In the genomic region with DNA sequence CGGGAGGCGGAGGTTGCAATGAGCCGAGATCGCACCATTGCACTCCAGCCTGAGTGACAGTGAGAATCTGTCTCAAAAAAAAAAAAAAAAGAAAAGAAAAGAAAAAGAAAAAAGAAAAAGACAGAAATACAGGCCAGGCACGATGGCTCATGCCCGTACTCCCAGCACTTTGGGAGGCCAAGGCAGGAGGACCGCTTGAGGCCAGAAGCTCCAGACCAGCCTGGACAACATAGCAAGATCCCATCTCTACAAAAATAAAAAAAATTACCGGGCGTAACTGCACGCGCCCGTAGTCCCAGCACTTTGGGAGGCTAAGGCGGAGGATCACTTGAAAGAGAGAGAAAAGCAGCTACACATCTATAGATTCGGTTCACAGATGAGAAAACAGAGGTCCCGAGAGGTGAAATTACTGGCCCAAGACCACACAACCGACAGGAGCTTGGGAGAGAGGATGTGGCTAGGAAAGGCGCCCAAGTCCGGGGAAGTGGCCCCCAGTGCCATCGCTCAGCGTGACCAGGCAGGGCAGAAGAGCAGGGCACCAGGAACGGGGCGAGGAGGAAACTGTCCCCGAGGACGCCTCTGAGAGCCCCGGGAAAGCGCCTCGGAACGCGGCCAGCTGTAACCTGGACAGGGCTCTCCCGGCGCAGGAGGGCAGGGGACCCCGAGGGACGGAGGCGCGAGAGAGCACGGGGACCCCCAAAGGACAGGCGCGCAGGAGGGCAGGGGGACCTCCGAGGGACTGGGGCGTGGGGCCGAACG, we compare ENCODE assay signal across 7 cellular contexts. TPM values are rescaled to one million over a fixed set of nuclear protein-coding genes. Genes with fewer than 3 reads are reported as not detected.
A peak's percentile ranks its signal among the peaks of the same experiment; 100 is the strongest.
DNase-seq lines count a peak whose midpoint lies in the region; ATAC-seq, FAIRE-seq and TF ChIP-seq lines count a peak whose summit lies in the region.

No MANE protein-coding gene starts in this region.

- H3K9me3 ChIP-seq in SK-N-MC (ENCODE audit: low read depth, low read length): no peaks in the 10 kb centered on the region
- no peaks in the 10 kb centered on the region for H3K9me3 ChIP-seq in naive thymus-derived CD4-positive, alpha-beta T cell (ENCODE audit: control insufficient read depth in 2 of 3, low read length in 3 of 3)

- peak overlapping the region; percentile 89 for H3K9ac ChIP-seq in SK-N-MC (ENCODE audit: insufficient read length)

- H3K27ac ChIP-seq in SK-N-MC: no peak overlapping the region
- peak overlapping the region; percentile 60 for H3K27ac ChIP-seq in naive thymus-derived CD4-positive, alpha-beta T cell (ENCODE audit: low read depth, low read length)

- H3K36me3 ChIP-seq in SK-N-MC (ENCODE audit: insufficient read depth, low read length): no peaks in the 10 kb centered on the region; the same call in 1 of the 2 replicates
- no peaks in the 10 kb centered on the region for H3K36me3 ChIP-seq in naive thymus-derived CD4-positive, alpha-beta T cell (ENCODE audit: control insufficient read depth in 2 of 3, insufficient read depth in 3 of 3, low read length in 3 of 3)

- no peak for TF ChIP-seq POLR2A in GM12892 (IDR thresholded peaks at IDR 0.05; ENCODE audit: low read depth, low read length)

- DNase-seq in GM12892 (ENCODE audit: insufficient read length) (peak; percentile 36), SK-N-MC (ENCODE audit: low read depth, low spot score) (no peak), epithelial cell of proximal tubule (ENCODE audit: low read depth) (no peak)
- DNase-seq in naive thymus-derived CD4-positive, alpha-beta T cell: peak in 1 of 9 donors; percentile 17

- peaks cover 0 to 9% (median 0%) of the 10 kb centered on the region in 5 donors for H3K36me3 Mint-ChIP-seq in naive thymus-derived CD4-positive, alpha-beta T cell

- H3K4me3 ChIP-seq in SK-N-MC (peak overlapping the region; percentile 91), epithelial cell of proximal tubule (ENCODE audit: low read depth, low read length) (peak overlapping the region; percentile 92)
- H3K4me3 ChIP-seq in naive thymus-derived CD4-positive, alpha-beta T cell (ENCODE audit: low read length): peak overlapping the region; percentile 59

- peaks cover 0 to 4% (median 0%) of the 10 kb centered on the region in 11 donors for H3K9me3 Mint-ChIP-seq in naive thymus-derived CD4-positive, alpha-beta T cell

- H3K4me1 Mint-ChIP-seq in naive thymus-derived CD4-positive, alpha-beta T cell: peaks cover 0 to 19% (median 15%) of the 10 kb centered on the region in 7 donors

- TF ChIP-seq CTCF in epithelial cell of proximal tubule (conservative IDR thresholded peaks at IDR 0.05; ENCODE audit: low read depth, low read length): no peak

- CTCF ChIA-PET in naive thymus-derived CD4-positive, alpha-beta T cell (lab: Charles Lee): no interaction called here

- H3K4me3 Mint-ChIP-seq in naive thymus-derived CD4-positive, alpha-beta T cell: peak overlapping the region in 7 of 10 donors; percentile 87 to 96 (median 93)

- H3K27me3 Mint-ChIP-seq in naive thymus-derived CD4-positive, alpha-beta T cell: no peaks in the 10 kb centered on the region

- H3K27me3 ChIP-seq in naive thymus-derived CD4-positive, alpha-beta T cell (ENCODE audit: control insufficient read depth in 2 of 2, insufficient read depth in 2 of 2, low read length in 2 of 2): no peaks in the 10 kb centered on the region

- POLR2A ChIA-PET in naive thymus-derived CD4-positive, alpha-beta T cell (lab: Charles Lee): no interaction called here

- ATAC-seq in HG02885 (IDR thresholded peaks at IDR 0.05; ENCODE audit: poor library complexity, unreplicated experiment) (peak; percentile 20), HG02678 (IDR thresholded peaks at IDR 0.05; ENCODE audit: unreplicated experiment) (no peak), HG02884 (IDR thresholded peaks at IDR 0.05; ENCODE audit: unreplicated experiment) (no peak)
- ATAC-seq in naive thymus-derived CD4-positive, alpha-beta T cell: peak; percentile 0

- intact Hi-C loops in naive thymus-derived CD4-positive, alpha-beta T cell (cut with micrococcal nuclease): loop anchor here (1.0 to 5.0 kb wide), 13 partner anchors 41 to 855 kb away; partner anchors contain the start of genes EIF3B (in 2 of the 2), TTYH3 (in 2 of the 2), CHST12 (in 1 of the 2) and LFNG (in 1 of the 2)

- H3K27ac Mint-ChIP-seq in naive thymus-derived CD4-positive, alpha-beta T cell: peak overlapping the region; percentile 62 to 89 (median 88)

- H3K4me1 ChIP-seq in naive thymus-derived CD4-positive, alpha-beta T cell (ENCODE audit: control insufficient read depth in 2 of 2, insufficient read depth in 2 of 2, low read length in 2 of 2): no peaks in the 10 kb centered on the region

- FAIRE-seq in GM12892 (lab: Jason Lieb, UNC): no peak

RNA-seq across cellular contexts. Expression of gene SNX8, which starts 0.6 kb away (rescaled TPM):
- 57.1 TPM for polyA plus RNA-seq in GM12892 (2012; ENCODE audit: missing spikeins)
- total RNA-seq in epithelial cell of proximal tubule: 9.0 and 36.4 TPM in 2 replicates
- 10 to 100 TPM in 2 of 5 experiments, 1 to 10 TPM in 3; 4.7 to 31.5 (median 9.4) TPM for total RNA-seq in naive thymus-derived CD4-positive, alpha-beta T cell
- 10 to 100 TPM in 1 of 2 donors, 1 to 10 TPM in 1; 7.7 to 11.3 TPM for polyA plus RNA-seq in naive thymus-derived CD4-positive, alpha-beta T cell

RNA-seq across cellular contexts. Expression of gene EIF3B, which starts 41.0 kb away (rescaled TPM):
- 131 TPM for polyA plus RNA-seq in GM12892 (2012; ENCODE audit: missing spikeins)
- total RNA-seq in epithelial cell of proximal tubule: 161 and 244 TPM in 2 replicates
- total RNA-seq in naive thymus-derived CD4-positive, alpha-beta T cell: 100 to 1,000 TPM; 127 to 189 (median 158) TPM
- 100 to 1,000 TPM in 1 of 2 donors, 10 to 100 TPM in 1; 78.0 to 157 TPM for polyA plus RNA-seq in naive thymus-derived CD4-positive, alpha-beta T cell

Comparison
In these comparisons a context has a peak if more than half of its experiments do, and no peak if none do; other contexts are left out.
1. ATAC-seq: peak in HG02885 (single experiment) and naive thymus-derived CD4-positive, alpha-beta T cell (single experiment); none in HG02678 (single experiment) and HG02884 (single experiment).
2. Peak in every context shown above with its lines, with median percentiles within 50 percentile points of each other: H3K4me3 ChIP-seq.